Comparison of ENCODE assay signal across 15 cellular contexts in the genomic region with DNA sequence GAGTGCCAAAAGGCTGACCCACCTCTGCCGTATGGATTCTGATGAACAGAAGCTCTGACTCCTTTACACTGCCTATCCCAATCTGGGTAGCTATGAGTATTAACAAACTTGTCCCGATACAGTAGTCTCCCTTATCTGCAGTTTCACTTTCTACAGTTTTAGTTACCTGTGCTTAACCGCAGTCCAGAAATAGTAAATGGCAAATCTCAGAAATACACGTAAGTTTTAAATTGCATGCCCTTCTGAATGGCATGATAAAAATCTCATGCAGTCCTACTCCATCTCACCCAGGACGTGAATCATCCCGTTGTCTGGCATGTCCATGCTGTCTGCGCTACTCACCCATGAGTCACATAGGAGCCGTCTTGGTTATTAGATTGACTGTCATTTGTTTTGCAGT.
DNase-seq lines count a peak whose midpoint lies in the region; ATAC-seq, FAIRE-seq and TF ChIP-seq lines count a peak whose summit lies in the region.
"Had no signal": no experiment of that assay in that cellular context is flagged by ENCODE, and none has a peak within 500 bp of the region (broad histone marks: within the 10 kb centered on the region; RNA-seq: fewer than 3 reads in every experiment).

No MANE protein-coding gene starts in this region.

- no peak overlapping the region for H2AFZ ChIP-seq in keratinocyte (ENCODE audit: control insufficient read depth, low read length)
- H2AFZ ChIP-seq: parathyroid adenoma had no signal

- H3K4me1 ChIP-seq in keratinocyte (ENCODE audit: control insufficient read depth, extremely low read depth, insufficient read depth, low read length), result peaks cover 36% of the 10 kb centered on the region
- H3K4me1 ChIP-seq: lower lobe of right lung, parathyroid adenoma had no signal

- no peaks in the 10 kb centered on the region for H4K20me1 ChIP-seq in keratinocyte (ENCODE audit: control insufficient read depth, extremely low read depth, insufficient read depth, low read length)

- H3K9ac ChIP-seq in keratinocyte (ENCODE audit: control insufficient read depth, extremely low read depth, insufficient read depth, low read length), result peak overlapping the region; percentile 78
- H3K9ac ChIP-seq: parathyroid adenoma had no signal

- peak overlapping the region; percentile 90 for H3K4me2 ChIP-seq in keratinocyte (ENCODE audit: control insufficient read depth, extremely low read depth, insufficient read depth, low read depth, low read length)

- dilution Hi-C loops in keratinocyte (cut with MboI; ENCODE audit: extremely low pct_ligation_motif_present, low sequenced_read_pairs), result no loop called here

- peak; percentile 61 for DNase-seq in AG08396 (ENCODE audit: low spot score)
- peak; percentile 49 for DNase-seq in HTR-8/SVneo (ENCODE audit: insufficient read length, low spot score)
- DNase-seq in amniotic stem cell (lab: John Stamatoyannopoulos, UW), result peak; percentile 79
- DNase-seq in keratinocyte (ENCODE audit: low read depth, low spot score), result peak; percentile 82
- no peak for DNase-seq in left colon
- DNase-seq in activated CD4-positive, alpha-beta T cell treated with anti-CD3 and anti-CD28 coated beads, Interleukin-2, amount 50 U/mL, for 1 hour, result no peak
- DNase-seq: activated T-cell treated with anti-CD3 and anti-CD28 coated beads, Interleukin-2, amount 50 U/mL, for 1 hour; CD4-positive, alpha-beta T cell; central memory CD4-positive, alpha-beta T cell; glutamatergic neuron; lower lobe of right lung; T1000 had no signal

- peak overlapping the region; percentile 20 to 51 (median 47) for H3K4me3 ChIP-seq in keratinocyte (ENCODE audit: control insufficient read depth in 2 of 3, extremely low read depth in 1 of 3, insufficient read depth in 2 of 3, low read depth in 1 of 3, low read length in 3 of 3)
- H3K4me3 ChIP-seq: lower lobe of right lung had no signal

- no peaks in the 10 kb centered on the region for H3K79me2 ChIP-seq in keratinocyte (ENCODE audit: control insufficient read depth, insufficient read depth, low read length)
- H3K79me2 ChIP-seq: parathyroid adenoma had no signal

- ATAC-seq in GM21381 (IDR thresholded peaks at IDR 0.05; ENCODE audit: unreplicated experiment) (no peak), left colon (no peak), HG03025 (IDR thresholded peaks at IDR 0.05; ENCODE audit: low FRiP score, unreplicated experiment) (no peak)

- no peaks in the 10 kb centered on the region for H3K9me3 ChIP-seq in keratinocyte (ENCODE audit: control insufficient read depth, low read depth, low read length)
- H3K9me3 ChIP-seq: lower lobe of right lung had no signal

- no peaks in the 10 kb centered on the region for H3K27me3 ChIP-seq in keratinocyte (ENCODE audit: control insufficient read depth, extremely low read depth, insufficient read depth, low read length)

- H3K27ac ChIP-seq in keratinocyte (ENCODE audit: control insufficient read depth, insufficient read depth, low read length), result peak overlapping the region; percentile 96
- H3K27ac ChIP-seq: lower lobe of right lung, parathyroid adenoma had no signal

- H3K36me3 ChIP-seq in keratinocyte (ENCODE audit: control insufficient read depth in 2 of 2, extremely low read depth in 1 of 2, insufficient read depth in 2 of 2, low read length in 2 of 2), result no peaks in the 10 kb centered on the region
- H3K36me3 ChIP-seq: lower lobe of right lung had no signal

- no peak for TF ChIP-seq CTCF in keratinocyte (optimal IDR thresholded peaks at IDR 0.05 in 1 of 3, IDR thresholded peaks at IDR 0.05 in 1 of 3, conservative IDR thresholded peaks at IDR 0.05 in 1 of 3; ENCODE audit: extremely low read depth in 1 of 3, insufficient read depth in 2 of 3, low read length in 3 of 3)

- no peaks in the 10 kb centered on the region for H3K9me1 ChIP-seq in keratinocyte (ENCODE audit: control insufficient read depth, extremely low read depth, insufficient read depth, low read length)

- FAIRE-seq in HTR-8/SVneo (lab: Jason Lieb, UNC), result no peak
- FAIRE-seq in keratinocyte (lab: Jason Lieb, UNC), result peak; percentile 96

- intact Hi-C loops in left colon (cut with DNase I, micrococcal nuclease), result no loop called here

Comparison
In these comparisons a context has a peak if more than half of its experiments do, and no peak if none do; other contexts are left out.
1. DNase-seq: peak in AG08396 (single experiment), HTR-8/SVneo (single experiment), amniotic stem cell (single experiment) and keratinocyte (single experiment); none in left colon (0 of 2) and activated CD4-positive, alpha-beta T cell treated with anti-CD3 and anti-CD28 coated beads, Interleukin-2, amount 50 U/mL, for 1 hour (single experiment).